1 cellular context compared by ENCODE assay signal in the genomic region with DNA sequence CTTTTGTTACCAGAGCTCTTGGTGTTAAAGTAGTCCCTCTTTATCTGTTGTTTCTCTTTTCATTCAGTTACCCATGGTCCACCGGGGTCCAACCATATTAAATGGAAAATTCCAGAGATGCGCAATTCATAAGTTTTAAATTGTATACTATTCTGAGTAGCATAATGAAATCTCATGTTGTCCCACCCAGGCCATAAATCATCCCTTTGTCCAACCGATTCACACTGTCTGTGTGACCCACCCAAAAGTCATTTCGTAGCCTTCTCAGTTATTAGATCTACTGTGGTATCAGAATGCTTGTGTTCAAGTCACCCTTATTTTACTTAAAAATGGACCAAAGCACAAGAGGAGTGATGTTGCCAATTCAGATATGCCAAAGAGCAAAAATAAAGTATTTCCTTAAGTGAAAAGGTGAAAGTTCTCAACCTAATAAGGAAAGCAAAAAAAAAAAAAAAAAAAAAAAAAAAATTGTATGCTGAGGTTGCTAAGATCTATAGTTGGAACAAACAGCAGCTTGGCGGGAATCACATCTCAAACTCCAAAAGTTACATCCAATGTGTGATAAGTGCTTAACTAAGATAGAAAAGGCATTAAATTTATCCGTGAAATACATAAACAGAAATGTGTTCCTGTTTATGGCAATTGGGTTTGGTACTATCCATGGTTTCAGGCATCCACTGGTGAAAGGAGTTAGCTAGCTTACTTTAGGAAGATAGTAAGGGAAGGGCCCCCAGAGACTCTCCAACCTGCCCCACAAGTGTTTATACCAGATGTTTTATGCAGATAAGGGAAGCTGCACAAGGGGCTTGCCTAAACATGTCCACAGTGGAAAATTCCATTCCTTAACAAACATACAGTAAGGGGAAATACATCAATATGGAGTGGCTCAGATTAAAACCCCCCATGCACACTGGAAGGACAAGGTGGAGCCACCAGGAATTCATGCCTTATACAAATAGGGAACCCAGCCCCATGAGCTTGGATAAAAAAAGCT.
TF ChIP-seq lines count a peak whose summit lies in the region.

No MANE protein-coding gene starts in this region.

TF ChIP-seq in endothelial cell of umbilical vein, 7 proteins besides CTCF, POLR2A, EP300 and RAD21 (continued from another document):
- no peak for TF ChIP-seq MYC (IDR thresholded peaks at IDR 0.05; ENCODE audit: low read depth, low read length)
- TF ChIP-seq POLR2AphosphoS5 (IDR thresholded peaks at IDR 0.05; ENCODE audit: insufficient read depth, low read depth, low read length) = no peak
- no peak for TF ChIP-seq GATA2 (IDR thresholded peaks at IDR 0.05; ENCODE audit: insufficient read depth, insufficient read length, low read depth, low read length)
- TF ChIP-seq JUN (IDR thresholded peaks at IDR 0.05; ENCODE audit: borderline replicate concordance, insufficient read depth, insufficient read length, low read depth) = no peak
